1 cellular context compared by ENCODE assay signal in genomic region chr2:179837408-179837807, GRCh38.
TF ChIP-seq lines count a peak whose summit lies in the region.

No MANE protein-coding gene starts in this region.

TF ChIP-seq in SK-N-SH, 30 proteins besides CTCF, POLR2A, EP300 and RAD21 (continued from another document):
- peak; percentile 11; the same call in 1 of the 2 replicates for TF ChIP-seq PBX3 (IDR thresholded peaks at IDR 0.05)
TF ChIP-seq in SK-N-SH: peak in this region for 3.
